Comparison of ENCODE assay signal across 1 cellular context in genomic region chr1:1598720-1599029, GRCh38.
TF ChIP-seq lines count a peak whose summit lies in the region.

No MANE protein-coding gene starts in this region.

TF ChIP-seq in IMR-90, 13 proteins besides CTCF, POLR2A, EP300 and RAD21:
- no peak for TF ChIP-seq BHLHE40 (IDR thresholded peaks at IDR 0.05; ENCODE audit: low read depth, low read length)
- no peak for TF ChIP-seq RCOR1 (IDR thresholded peaks at IDR 0.05; ENCODE audit: insufficient replicate concordance, low read length)
- no peak for TF ChIP-seq FOS (IDR thresholded peaks at IDR 0.05; ENCODE audit: low read depth, low read length)
- TF ChIP-seq RFX5 (IDR thresholded peaks at IDR 0.05; ENCODE audit: low read depth, low read length) = no peak
- TF ChIP-seq, protein P1, sequence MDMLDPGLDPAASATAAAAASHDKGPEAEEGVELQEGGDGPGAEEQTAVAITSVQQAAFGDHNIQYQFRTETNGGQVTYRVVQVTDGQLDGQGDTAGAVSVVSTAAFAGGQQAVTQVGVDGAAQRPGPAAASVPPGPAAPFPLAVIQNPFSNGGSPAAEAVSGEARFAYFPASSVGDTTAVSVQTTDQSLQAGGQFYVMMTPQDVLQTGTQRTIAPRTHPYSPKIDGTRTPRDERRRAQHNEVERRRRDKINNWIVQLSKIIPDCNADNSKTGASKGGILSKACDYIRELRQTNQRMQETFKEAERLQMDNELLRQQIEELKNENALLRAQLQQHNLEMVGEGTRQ (IDR thresholded peaks at IDR 0.05; ENCODE audit: low read depth, low read length) = no peak
- no peak for TF ChIP-seq MAZ (IDR thresholded peaks at IDR 0.05; ENCODE audit: borderline replicate concordance, low read depth, low read length)
- no peak for TF ChIP-seq MXI1 (IDR thresholded peaks at IDR 0.05; ENCODE audit: borderline replicate concordance, low read depth, low read length)
- TF ChIP-seq, protein P2, sequence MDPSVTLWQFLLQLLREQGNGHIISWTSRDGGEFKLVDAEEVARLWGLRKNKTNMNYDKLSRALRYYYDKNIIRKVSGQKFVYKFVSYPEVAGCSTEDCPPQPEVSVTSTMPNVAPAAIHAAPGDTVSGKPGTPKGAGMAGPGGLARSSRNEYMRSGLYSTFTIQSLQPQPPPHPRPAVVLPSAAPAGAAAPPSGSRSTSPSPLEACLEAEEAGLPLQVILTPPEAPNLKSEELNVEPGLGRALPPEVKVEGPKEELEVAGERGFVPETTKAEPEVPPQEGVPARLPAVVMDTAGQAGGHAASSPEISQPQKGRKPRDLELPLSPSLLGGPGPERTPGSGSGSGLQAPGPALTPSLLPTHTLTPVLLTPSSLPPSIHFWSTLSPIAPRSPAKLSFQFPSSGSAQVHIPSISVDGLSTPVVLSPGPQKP (IDR thresholded peaks at IDR 0.05; ENCODE audit: borderline replicate concordance, low read depth, low read length) = no peak
- no peak for TF ChIP-seq CHD1 (IDR thresholded peaks at IDR 0.05; ENCODE audit: low read depth, low read length)
- no peak for TF ChIP-seq MAFK (IDR thresholded peaks at IDR 0.05; ENCODE audit: low read depth, low read length)
- no peak for TF ChIP-seq SMC3 (IDR thresholded peaks at IDR 0.05; ENCODE audit: low read depth, low read length)
- TF ChIP-seq CEBPB (IDR thresholded peaks at IDR 0.05; ENCODE audit: low read depth, low read length) = no peak
- TF ChIP-seq NFE2L2 (IDR thresholded peaks at IDR 0.05; ENCODE audit: low read depth, low read length) = no peak
TF ChIP-seq in IMR-90: peak in this region for 0.
